ENCODE assay signal across 1 cellular context in genomic region chr5:136188859-136189258, GRCh38.
A peak's percentile ranks its signal among the peaks of the same experiment; 100 is the strongest.
TF ChIP-seq lines count a peak whose summit lies in the region.

No MANE protein-coding gene starts in this region.

TF ChIP-seq in K562, 482 proteins besides CTCF, POLR2A, EP300 and RAD21 (continues in another document):
- TF ChIP-seq TEAD1 (CRISPR knock-in tag; IDR thresholded peaks at IDR 0.05) (no peak), MEF2A (IDR thresholded peaks at IDR 0.05; ENCODE audit: control insufficient read depth, low read depth, low read length) (no peak), NFXL1 (CRISPR knock-in tag; IDR thresholded peaks at IDR 0.05) (no peak), EHMT2 (IDR thresholded peaks at IDR 0.05) (no peak), ATF1 (CRISPR knock-in tag; IDR thresholded peaks at IDR 0.05) (no peak), ATF1 (tag; IDR thresholded peaks at IDR 0.05) (no peak), ZC3H4 (CRISPR knock-in tag; IDR thresholded peaks at IDR 0.05; ENCODE audit: borderline replicate concordance) (no peak), KDM4B (IDR thresholded peaks at IDR 0.05; ENCODE audit: borderline replicate concordance in 2 of 2, low read depth in 1 of 2) (no peak), CXXC5 (CRISPR knock-in tag; IDR thresholded peaks at IDR 0.05) (peak; percentile 40), DEAF1 (CRISPR knock-in tag; IDR thresholded peaks at IDR 0.05) (no peak), KLF6 (CRISPR knock-in tag; IDR thresholded peaks at IDR 0.05; ENCODE audit: borderline replicate concordance) (no peak), ZNF197 (CRISPR knock-in tag; IDR thresholded peaks at IDR 0.05; ENCODE audit: low read depth) (no peak), NR4A1 (CRISPR knock-in tag; IDR thresholded peaks at IDR 0.05) (no peak), NR4A1 (tag; IDR thresholded peaks at IDR 0.05) (no peak), ZNF764 (CRISPR knock-in tag; IDR thresholded peaks at IDR 0.05; ENCODE audit: low read depth) (no peak), ARID2 (IDR thresholded peaks at IDR 0.05) (no peak), BCOR (IDR thresholded peaks at IDR 0.05) (no peak), GTF3C2 (IDR thresholded peaks at IDR 0.05; ENCODE audit: borderline replicate concordance, extremely low read depth, insufficient read length) (no peak), ZNF639 (CRISPR knock-in tag; conservative IDR thresholded peaks at IDR 0.05 in 1 of 2, IDR thresholded peaks at IDR 0.05 in 1 of 2) (no peak), SNRNP70 (optimal IDR thresholded peaks at IDR 0.05; ENCODE audit: low read depth, low read length) (no peak), ZNF436 (CRISPR knock-in tag; IDR thresholded peaks at IDR 0.05) (no peak), SUPT5H (IDR thresholded peaks at IDR 0.05) (no peak), ETV6 (IDR thresholded peaks at IDR 0.05; ENCODE audit: borderline replicate concordance in 1 of 2, low read depth in 2 of 2, low read length in 1 of 2) (no peak), ETV6 (CRISPR knock-in tag; IDR thresholded peaks at IDR 0.05; ENCODE audit: borderline replicate concordance) (no peak), ZNF184 (CRISPR knock-in tag; IDR thresholded peaks at IDR 0.05) (no peak), SOX6 (IDR thresholded peaks at IDR 0.05) (peak; percentile 55; the same call in 1 of the 2 replicates), ZBTB17 (CRISPR knock-in tag; IDR thresholded peaks at IDR 0.05) (no peak), ZNF766 (CRISPR knock-in tag; conservative IDR thresholded peaks at IDR 0.05) (0 out of 2 replicates have a peak, but pooled peaks have one; percentile 40), ATF3 (IDR thresholded peaks at IDR 0.05) (no peak), ATF3 (CRISPR knock-in tag; conservative IDR thresholded peaks at IDR 0.05) (no peak), MCM2 (IDR thresholded peaks at IDR 0.05; ENCODE audit: low read depth) (no peak), FOXM1 (IDR thresholded peaks at IDR 0.05; ENCODE audit: low read depth) (no peak), FOXM1 (CRISPR knock-in tag; IDR thresholded peaks at IDR 0.05; ENCODE audit: low read depth) (no peak), NELFE (IDR thresholded peaks at IDR 0.05; ENCODE audit: insufficient read depth, insufficient read length) (no peak), ZKSCAN8 (CRISPR knock-in tag; IDR thresholded peaks at IDR 0.05) (no peak), CREB1 (IDR thresholded peaks at IDR 0.05) (no peak), CREB1 (CRISPR knock-in tag; IDR thresholded peaks at IDR 0.05) (no peak)
- TF ChIP-seq, protein P1, sequence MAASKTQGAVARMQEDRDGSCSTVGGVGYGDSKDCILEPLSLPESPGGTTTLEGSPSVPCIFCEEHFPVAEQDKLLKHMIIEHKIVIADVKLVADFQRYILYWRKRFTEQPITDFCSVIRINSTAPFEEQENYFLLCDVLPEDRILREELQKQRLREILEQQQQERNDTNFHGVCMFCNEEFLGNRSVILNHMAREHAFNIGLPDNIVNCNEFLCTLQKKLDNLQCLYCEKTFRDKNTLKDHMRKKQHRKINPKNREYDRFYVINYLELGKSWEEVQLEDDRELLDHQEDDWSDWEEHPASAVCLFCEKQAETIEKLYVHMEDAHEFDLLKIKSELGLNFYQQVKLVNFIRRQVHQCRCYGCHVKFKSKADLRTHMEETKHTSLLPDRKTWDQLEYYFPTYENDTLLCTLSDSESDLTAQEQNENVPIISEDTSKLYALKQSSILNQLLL (CRISPR knock-in tag; IDR thresholded peaks at IDR 0.05; ENCODE audit: borderline replicate concordance) = no peak
- TF ChIP-seq, protein P2, sequence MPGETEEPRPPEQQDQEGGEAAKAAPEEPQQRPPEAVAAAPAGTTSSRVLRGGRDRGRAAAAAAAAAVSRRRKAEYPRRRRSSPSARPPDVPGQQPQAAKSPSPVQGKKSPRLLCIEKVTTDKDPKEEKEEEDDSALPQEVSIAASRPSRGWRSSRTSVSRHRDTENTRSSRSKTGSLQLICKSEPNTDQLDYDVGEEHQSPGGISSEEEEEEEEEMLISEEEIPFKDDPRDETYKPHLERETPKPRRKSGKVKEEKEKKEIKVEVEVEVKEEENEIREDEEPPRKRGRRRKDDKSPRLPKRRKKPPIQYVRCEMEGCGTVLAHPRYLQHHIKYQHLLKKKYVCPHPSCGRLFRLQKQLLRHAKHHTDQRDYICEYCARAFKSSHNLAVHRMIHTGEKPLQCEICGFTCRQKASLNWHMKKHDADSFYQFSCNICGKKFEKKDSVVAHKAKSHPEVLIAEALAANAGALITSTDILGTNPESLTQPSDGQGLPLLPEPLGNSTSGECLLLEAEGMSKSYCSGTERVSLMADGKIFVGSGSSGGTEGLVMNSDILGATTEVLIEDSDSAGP (CRISPR knock-in tag; IDR thresholded peaks at IDR 0.05) = no peak
- TF ChIP-seq, protein P3, sequence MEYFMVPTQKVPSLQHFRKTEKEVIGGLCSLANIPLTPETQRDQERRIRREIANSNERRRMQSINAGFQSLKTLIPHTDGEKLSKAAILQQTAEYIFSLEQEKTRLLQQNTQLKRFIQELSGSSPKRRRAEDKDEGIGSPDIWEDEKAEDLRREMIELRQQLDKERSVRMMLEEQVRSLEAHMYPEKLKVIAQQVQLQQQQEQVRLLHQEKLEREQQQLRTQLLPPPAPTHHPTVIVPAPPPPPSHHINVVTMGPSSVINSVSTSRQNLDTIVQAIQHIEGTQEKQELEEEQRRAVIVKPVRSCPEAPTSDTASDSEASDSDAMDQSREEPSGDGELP (CRISPR knock-in tag; IDR thresholded peaks at IDR 0.05; ENCODE audit: borderline replicate concordance) = no peak
- TF ChIP-seq, protein P4, sequence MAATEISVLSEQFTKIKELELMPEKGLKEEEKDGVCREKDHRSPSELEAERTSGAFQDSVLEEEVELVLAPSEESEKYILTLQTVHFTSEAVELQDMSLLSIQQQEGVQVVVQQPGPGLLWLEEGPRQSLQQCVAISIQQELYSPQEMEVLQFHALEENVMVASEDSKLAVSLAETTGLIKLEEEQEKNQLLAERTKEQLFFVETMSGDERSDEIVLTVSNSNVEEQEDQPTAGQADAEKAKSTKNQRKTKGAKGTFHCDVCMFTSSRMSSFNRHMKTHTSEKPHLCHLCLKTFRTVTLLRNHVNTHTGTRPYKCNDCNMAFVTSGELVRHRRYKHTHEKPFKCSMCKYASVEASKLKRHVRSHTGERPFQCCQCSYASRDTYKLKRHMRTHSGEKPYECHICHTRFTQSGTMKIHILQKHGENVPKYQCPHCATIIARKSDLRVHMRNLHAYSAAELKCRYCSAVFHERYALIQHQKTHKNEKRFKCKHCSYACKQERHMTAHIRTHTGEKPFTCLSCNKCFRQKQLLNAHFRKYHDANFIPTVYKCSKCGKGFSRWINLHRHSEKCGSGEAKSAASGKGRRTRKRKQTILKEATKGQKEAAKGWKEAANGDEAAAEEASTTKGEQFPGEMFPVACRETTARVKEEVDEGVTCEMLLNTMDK (IDR thresholded peaks at IDR 0.05; ENCODE audit: borderline replicate concordance, insufficient read depth, low read depth, low read length, poor library complexity, severe bottlenecking) = no peak
- TF ChIP-seq, protein P5, sequence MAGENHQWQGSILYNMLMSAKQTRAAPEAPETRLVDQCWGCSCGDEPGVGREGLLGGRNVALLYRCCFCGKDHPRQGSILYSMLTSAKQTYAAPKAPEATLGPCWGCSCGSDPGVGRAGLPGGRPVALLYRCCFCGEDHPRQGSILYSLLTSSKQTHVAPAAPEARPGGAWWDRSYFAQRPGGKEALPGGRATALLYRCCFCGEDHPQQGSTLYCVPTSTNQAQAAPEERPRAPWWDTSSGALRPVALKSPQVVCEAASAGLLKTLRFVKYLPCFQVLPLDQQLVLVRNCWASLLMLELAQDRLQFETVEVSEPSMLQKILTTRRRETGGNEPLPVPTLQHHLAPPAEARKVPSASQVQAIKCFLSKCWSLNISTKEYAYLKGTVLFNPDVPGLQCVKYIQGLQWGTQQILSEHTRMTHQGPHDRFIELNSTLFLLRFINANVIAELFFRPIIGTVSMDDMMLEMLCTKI (IDR thresholded peaks at IDR 0.05; ENCODE audit: partially characterized antibody) = no peak
- TF ChIP-seq, protein P6, sequence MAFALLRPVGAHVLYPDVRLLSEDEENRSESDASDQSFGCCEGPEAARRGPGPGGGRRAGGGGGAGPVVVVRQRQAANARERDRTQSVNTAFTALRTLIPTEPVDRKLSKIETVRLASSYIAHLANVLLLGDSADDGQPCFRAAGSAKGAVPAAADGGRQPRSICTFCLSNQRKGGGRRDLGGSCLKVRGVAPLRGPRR (CRISPR knock-in tag; IDR thresholded peaks at IDR 0.05) = no peak
- TF ChIP-seq, protein P7, sequence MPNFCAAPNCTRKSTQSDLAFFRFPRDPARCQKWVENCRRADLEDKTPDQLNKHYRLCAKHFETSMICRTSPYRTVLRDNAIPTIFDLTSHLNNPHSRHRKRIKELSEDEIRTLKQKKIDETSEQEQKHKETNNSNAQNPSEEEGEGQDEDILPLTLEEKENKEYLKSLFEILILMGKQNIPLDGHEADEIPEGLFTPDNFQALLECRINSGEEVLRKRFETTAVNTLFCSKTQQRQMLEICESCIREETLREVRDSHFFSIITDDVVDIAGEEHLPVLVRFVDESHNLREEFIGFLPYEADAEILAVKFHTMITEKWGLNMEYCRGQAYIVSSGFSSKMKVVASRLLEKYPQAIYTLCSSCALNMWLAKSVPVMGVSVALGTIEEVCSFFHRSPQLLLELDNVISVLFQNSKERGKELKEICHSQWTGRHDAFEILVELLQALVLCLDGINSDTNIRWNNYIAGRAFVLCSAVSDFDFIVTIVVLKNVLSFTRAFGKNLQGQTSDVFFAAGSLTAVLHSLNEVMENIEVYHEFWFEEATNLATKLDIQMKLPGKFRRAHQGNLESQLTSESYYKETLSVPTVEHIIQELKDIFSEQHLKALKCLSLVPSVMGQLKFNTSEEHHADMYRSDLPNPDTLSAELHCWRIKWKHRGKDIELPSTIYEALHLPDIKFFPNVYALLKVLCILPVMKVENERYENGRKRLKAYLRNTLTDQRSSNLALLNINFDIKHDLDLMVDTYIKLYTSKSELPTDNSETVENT (CRISPR knock-in tag; IDR thresholded peaks at IDR 0.05) = no peak
- TF ChIP-seq, protein P8, sequence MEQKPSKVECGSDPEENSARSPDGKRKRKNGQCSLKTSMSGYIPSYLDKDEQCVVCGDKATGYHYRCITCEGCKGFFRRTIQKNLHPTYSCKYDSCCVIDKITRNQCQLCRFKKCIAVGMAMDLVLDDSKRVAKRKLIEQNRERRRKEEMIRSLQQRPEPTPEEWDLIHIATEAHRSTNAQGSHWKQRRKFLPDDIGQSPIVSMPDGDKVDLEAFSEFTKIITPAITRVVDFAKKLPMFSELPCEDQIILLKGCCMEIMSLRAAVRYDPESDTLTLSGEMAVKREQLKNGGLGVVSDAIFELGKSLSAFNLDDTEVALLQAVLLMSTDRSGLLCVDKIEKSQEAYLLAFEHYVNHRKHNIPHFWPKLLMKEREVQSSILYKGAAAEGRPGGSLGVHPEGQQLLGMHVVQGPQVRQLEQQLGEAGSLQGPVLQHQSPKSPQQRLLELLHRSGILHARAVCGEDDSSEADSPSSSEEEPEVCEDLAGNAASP (IDR thresholded peaks at IDR 0.05) = peak; percentile 92
